ENCODE assay signal across 15 cellular contexts in the genomic region with DNA sequence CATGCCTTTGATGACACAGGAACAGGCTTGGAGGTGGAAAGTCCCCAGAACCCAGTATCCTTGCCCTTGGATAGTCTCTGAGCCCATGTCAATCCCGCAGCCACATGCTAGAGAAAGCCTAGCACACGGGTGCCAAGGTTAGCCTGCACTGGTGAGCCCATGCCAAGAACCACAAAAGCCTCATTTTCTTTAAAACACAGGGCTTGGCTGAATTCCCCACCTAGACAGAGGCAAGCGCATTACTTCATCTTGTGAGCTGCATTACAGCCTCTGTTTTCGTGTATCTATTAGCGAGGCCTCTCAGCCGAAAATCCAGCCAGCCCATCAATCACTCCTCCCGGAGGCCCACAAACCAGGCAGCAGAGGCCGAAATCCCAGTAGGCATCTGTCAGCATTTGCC.
DNase-seq lines count a peak whose midpoint lies in the region; ATAC-seq and TF ChIP-seq lines count a peak whose summit lies in the region.
"Had no signal": no experiment of that assay in that cellular context is flagged by ENCODE, and none has a peak within 500 bp of the region (broad histone marks: within the 10 kb centered on the region; RNA-seq: fewer than 3 reads in every experiment).

No MANE protein-coding gene starts in this region.

- no peaks in the 10 kb centered on the region for H3K9me3 ChIP-seq in right cardiac atrium (ENCODE audit: control insufficient read depth, low read length)
- H3K9me3 ChIP-seq in gastrocnemius medialis = no peaks in the 10 kb centered on the region

- TF ChIP-seq CTCF in astrocyte of the spinal cord (IDR thresholded peaks at IDR 0.05; ENCODE audit: low read depth, low read length) (no peak), gastrocnemius medialis (IDR thresholded peaks at IDR 0.05 in 4 of 5, conservative IDR thresholded peaks at IDR 0.05 in 1 of 5) (no peak)

- TF ChIP-seq POLR2A in gastrocnemius medialis (IDR thresholded peaks at IDR 0.05) = no peak

- H3K4me1 ChIP-seq in right cardiac atrium (ENCODE audit: control insufficient read depth, insufficient read depth, low read length) = no peaks in the 10 kb centered on the region
- H3K4me1 ChIP-seq in gastrocnemius medialis = peaks cover 0 to 2% of the 10 kb centered on the region in 2 donors

- ATAC-seq in right cardiac atrium (peak; percentile 78 to 84), gastrocnemius medialis (peak; percentile 45 to 62), GM19328 (IDR thresholded peaks at IDR 0.05; ENCODE audit: unreplicated experiment) (no peak)
- ATAC-seq: activated CD8-positive, alpha-beta T cell treated with anti-CD3 and anti-CD28 coated beads for 36 hours; activated T-cell treated with anti-CD3 and anti-CD28 coated beads, Interleukin-2, amount 50 U/mL, for 72 hours had no signal

- intact Hi-C loops in right cardiac atrium (cut with DNase I) = no loop called here
- intact Hi-C loops in gastrocnemius medialis (cut with DNase I; ENCODE audit: low total_unique reads) = no loop called here

- no peak overlapping the region for H3K27ac ChIP-seq in right cardiac atrium (ENCODE audit: low read length)
- peak overlapping the region in 1 of 4 donors; percentile 13 for H3K27ac ChIP-seq in gastrocnemius medialis

- in situ Hi-C loops in G401 (cut with HindIII; ENCODE audit: low sequenced_read_pairs) = no loop called here
- in situ Hi-C loops in astrocyte of the spinal cord (cut with HindIII; ENCODE audit: low sequenced_read_pairs) = no loop called here
- in situ Hi-C loops in gastrocnemius medialis (cut with MboI; ENCODE audit: low sequenced_read_pairs in 4 of 4) = no loop called here

- H3K36me3 ChIP-seq in gastrocnemius medialis = no peaks in the 10 kb centered on the region

- 44% methylated on average over 8 of the region's 8 CpGs for WGBS in right cardiac atrium

- no peaks in the 10 kb centered on the region for H3K27me3 ChIP-seq in right cardiac atrium (ENCODE audit: control insufficient read depth, insufficient read depth)
- H3K27me3 ChIP-seq in gastrocnemius medialis = no peaks in the 10 kb centered on the region

- H3K4me3 ChIP-seq in astrocyte of the spinal cord (ENCODE audit: low read depth, low read length) (no peak overlapping the region), right cardiac atrium (ENCODE audit: low read length) (no peak overlapping the region), gastrocnemius medialis (no peak overlapping the region)

- DNase-seq in G401 (ENCODE audit: low spot score) (peak; percentile 15), astrocyte of the spinal cord (ENCODE audit: low read depth, low spot score) (peak; percentile 14), right cardiac atrium (peak; percentile 29 to 75 (median 63)), gastrocnemius medialis (peak in 1 of 2 donors; percentile 19), H4 (ENCODE audit: low spot score) (no peak), ecto neural progenitor cell (ENCODE audit: low spot score) (no peak)
- no peak for DNase-seq in stimulated activated CD4-positive, alpha-beta T cell treated with anti-CD3 and anti-CD28 coated beads, Interleukin-2, amount 100 ng/mL, for 24 hours
- DNase-seq: activated B cell treated with CpG ODN at 0.5 μM for 24 hours; activated CD8-positive, alpha-beta T cell treated with anti-CD3 and anti-CD28 coated beads for 36 hours; activated T-cell treated with anti-CD3 and anti-CD28 coated beads, Interleukin-2, amount 50 U/mL, for 72 hours; AML-193; central memory CD4-positive, alpha-beta T cell; KG1; NCI-H1048 had no signal

Comparison
In these comparisons a context has a peak if more than half of its experiments do, and no peak if none do; other contexts are left out.
1. DNase-seq: peak in G401 (single experiment), astrocyte of the spinal cord (single experiment) and right cardiac atrium (3 of 3); none in H4 (single experiment), ecto neural progenitor cell (single experiment) and stimulated activated CD4-positive, alpha-beta T cell treated with anti-CD3 and anti-CD28 coated beads, Interleukin-2, amount 100 ng/mL, for 24 hours (0 of 2).